Comparison of ENCODE assay signal across 25 cellular contexts in the genomic region with DNA sequence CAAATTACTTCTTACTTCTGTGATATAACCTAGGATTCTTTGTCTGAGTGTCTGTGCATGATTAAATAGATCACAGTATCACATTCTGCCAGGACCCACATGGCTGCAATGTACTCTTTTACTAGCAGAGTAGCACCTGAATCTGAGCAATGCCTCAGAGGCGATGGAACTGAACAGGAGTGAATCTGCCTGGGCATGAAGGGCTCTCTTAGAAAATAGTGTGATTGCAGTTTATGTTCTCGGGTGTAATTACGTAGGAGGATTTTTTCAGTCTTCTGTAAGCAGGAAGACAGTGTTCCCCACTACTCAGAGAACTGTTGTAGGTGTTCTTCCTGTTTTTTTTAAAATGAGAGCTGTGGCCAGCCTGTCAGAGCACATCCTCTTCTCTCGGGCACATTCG.
"Had no signal": no experiment of that assay in that cellular context is flagged by ENCODE, and none has a peak within 500 bp of the region (broad histone marks: within the 10 kb centered on the region; RNA-seq: fewer than 3 reads in every experiment).

No MANE protein-coding gene starts in this region.

- H3K36me3 ChIP-seq: gastrocnemius medialis, left ventricle myocardium inferior, lower lobe of right lung, neural progenitor cell, pancreas, right lobe of liver, stomach had no signal

- H3K4me1 Mint-ChIP-seq: neural progenitor cell had no signal

- H3K4me1 ChIP-seq: gastrocnemius medialis, left ventricle myocardium inferior, lower lobe of right lung, neural progenitor cell, pancreas, psoas muscle, right lobe of liver, stomach had no signal

- DNase-seq: cerebellar nuclear complex; gastrocnemius medialis; glutamatergic neuron; kidney; left cardiac atrium; left ventricle myocardium inferior; lower lobe of right lung; mesenchymal stem cell; midbrain; nucleus accumbens; pancreas; psoas muscle; retina; right lobe of liver; stimulated activated CD4-positive, alpha-beta T cell treated with anti-CD3 and anti-CD28 coated beads, Interleukin-15, amount 100 ng/mL, for 24 hours; stimulated activated CD4-positive, alpha-beta T cell treated with anti-CD3 and anti-CD28 coated beads, Interleukin-1b, Interleukin-23, amount 100 ng/mL, for 48 hours; stimulated activated CD4-positive, alpha-beta T cell treated with anti-CD3 and anti-CD28 coated beads, Interleukin-4, amount 100 ng/mL, for 24 hours; stomach; substantia nigra had no signal

- H2AFZ ChIP-seq: neural progenitor cell had no signal

- H3K4me2 ChIP-seq: neural progenitor cell had no signal

- H3K27ac ChIP-seq: gastrocnemius medialis, left ventricle myocardium inferior, lower lobe of right lung, neural progenitor cell, pancreas, psoas muscle, right lobe of liver, stomach had no signal

- ATAC-seq: esophagus mucosa; gastrocnemius medialis; left cardiac atrium; lower lobe of right lung; natural killer cell treated with Interleukin-12 subunit alpha and Interleukin-12 subunit beta and Interleukin-15 and Interleukin-18, amount 100 ng/mL, for 72 hours; pancreas; psoas muscle; right lobe of liver; stimulated activated memory B cell treated with anti-CD40 and anti-IgM and Interleukin-4, amounts not matched to agents 10 μg/mL and 1 μg/mL and 100 μg/mL, for 72 hours had no signal

- H3K4me3 Mint-ChIP-seq: dendritic cell treated with granulocyte-macrophage colony-stimulating factor and Interleukin-4, amounts not matched to agents 40 ng/mL and 50 ng/mL, for 4 days; natural killer cell treated with Interleukin-12 subunit alpha and Interleukin-12 subunit beta and Interleukin-15 and Interleukin-18, amount 100 ng/mL, for 72 hours; neural progenitor cell; stimulated activated memory B cell treated with anti-CD40 and anti-IgM and Interleukin-4, amounts not matched to agents 10 μg/mL and 1 μg/mL and 100 μg/mL, for 72 hours; type B pancreatic cell had no signal

- H3K27me3 ChIP-seq: gastrocnemius medialis, neural progenitor cell, pancreas, right lobe of liver, stomach had no signal

- H3K36me3 Mint-ChIP-seq: natural killer cell treated with Interleukin-12 subunit alpha and Interleukin-12 subunit beta and Interleukin-15 and Interleukin-18, amount 100 ng/mL, for 72 hours; neural progenitor cell; stimulated activated memory B cell treated with anti-CD40 and anti-IgM and Interleukin-4, amounts not matched to agents 10 μg/mL and 1 μg/mL and 100 μg/mL, for 72 hours; type B pancreatic cell had no signal

- H3K9me3 Mint-ChIP-seq: dendritic cell treated with granulocyte-macrophage colony-stimulating factor and Interleukin-4, amounts not matched to agents 40 ng/mL and 50 ng/mL, for 4 days; natural killer cell treated with Interleukin-12 subunit alpha and Interleukin-12 subunit beta and Interleukin-15 and Interleukin-18, amount 100 ng/mL, for 72 hours; neural progenitor cell; stimulated activated memory B cell treated with anti-CD40 and anti-IgM and Interleukin-4, amounts not matched to agents 10 μg/mL and 1 μg/mL and 100 μg/mL, for 72 hours; type B pancreatic cell had no signal

- H3K4me3 ChIP-seq: gastrocnemius medialis, left ventricle myocardium inferior, lower lobe of right lung, neural progenitor cell, pancreas, psoas muscle, right lobe of liver, stomach had no signal

- H3K27ac Mint-ChIP-seq: dendritic cell treated with granulocyte-macrophage colony-stimulating factor and Interleukin-4, amounts not matched to agents 40 ng/mL and 50 ng/mL, for 4 days; natural killer cell treated with Interleukin-12 subunit alpha and Interleukin-12 subunit beta and Interleukin-15 and Interleukin-18, amount 100 ng/mL, for 72 hours; neural progenitor cell; stimulated activated memory B cell treated with anti-CD40 and anti-IgM and Interleukin-4, amounts not matched to agents 10 μg/mL and 1 μg/mL and 100 μg/mL, for 72 hours; type B pancreatic cell had no signal

- H3K27me3 Mint-ChIP-seq: dendritic cell treated with granulocyte-macrophage colony-stimulating factor and Interleukin-4, amounts not matched to agents 40 ng/mL and 50 ng/mL, for 4 days; natural killer cell treated with Interleukin-12 subunit alpha and Interleukin-12 subunit beta and Interleukin-15 and Interleukin-18, amount 100 ng/mL, for 72 hours; stimulated activated memory B cell treated with anti-CD40 and anti-IgM and Interleukin-4, amounts not matched to agents 10 μg/mL and 1 μg/mL and 100 μg/mL, for 72 hours; type B pancreatic cell had no signal

- H3K9ac ChIP-seq: neural progenitor cell had no signal

- H3K9me3 ChIP-seq: gastrocnemius medialis, left ventricle myocardium inferior, lower lobe of right lung, pancreas, psoas muscle, right lobe of liver, stomach had no signal
